In the genomic region with DNA sequence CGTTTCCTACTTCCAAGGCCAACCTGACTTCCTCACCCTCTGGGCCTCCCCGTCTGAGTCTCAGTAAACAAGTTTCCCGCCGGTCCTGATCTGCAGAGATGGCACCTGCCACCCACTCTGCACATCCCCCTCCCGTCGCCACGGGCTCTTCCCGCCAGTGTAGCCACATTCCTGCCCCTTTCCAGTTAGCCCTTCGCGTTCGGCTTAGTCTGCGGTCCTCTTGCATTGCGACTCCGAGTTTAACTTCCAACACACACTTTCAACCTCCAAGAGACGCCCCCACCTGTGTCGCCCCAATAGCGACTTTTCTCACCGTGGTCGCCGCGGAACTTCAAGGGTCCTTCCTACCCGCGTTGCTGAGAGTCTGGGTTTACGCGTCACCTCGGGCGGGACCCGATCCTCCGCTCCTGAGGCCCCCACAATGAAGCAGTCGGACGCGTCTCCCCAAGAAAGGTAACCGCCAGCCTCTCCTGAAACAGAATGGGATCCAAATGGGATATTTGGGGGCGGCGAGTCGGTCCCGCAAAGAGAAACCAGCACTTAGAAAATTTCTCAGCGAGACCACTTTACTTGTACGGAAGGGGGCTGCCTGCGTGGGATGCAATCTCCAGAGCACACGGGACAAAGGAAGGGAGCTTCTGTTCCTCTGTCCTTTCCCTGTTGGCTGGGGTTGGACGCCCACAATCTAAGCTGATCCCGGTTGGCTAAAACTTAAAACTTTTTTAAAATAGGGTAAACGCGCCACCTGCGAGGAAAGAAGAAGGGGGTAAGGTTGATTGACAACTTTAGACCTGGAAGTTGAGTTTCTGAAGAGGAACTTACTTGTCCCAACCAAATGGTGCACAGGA, we compare ENCODE assay signal across 8 cellular contexts. TPM values are rescaled to one million over a fixed set of nuclear protein-coding genes. Genes with fewer than 3 reads are reported as not detected.
DNase-seq lines count a peak whose midpoint lies in the region; ATAC-seq and TF ChIP-seq lines count a peak whose summit lies in the region.

No MANE protein-coding gene starts in this region.

- WGBS in mesodermal cell (ENCODE audit: insufficient coverage in 2 of 2), 2 experiments: 4 to 5% methylated on average over 44 to 45 of the region's 46 CpGs

- H3K4me3 ChIP-seq in duodenal mucosa (ENCODE audit: low read depth in 1 of 2, low read length in 2 of 2): peak overlapping the region; percentile 66 to 79
- peak overlapping the region; percentile 99 for H3K4me3 ChIP-seq in mesodermal cell (ENCODE audit: extremely low read depth, insufficient read depth, low read length, poor library complexity, severe bottlenecking)
- H3K4me3 ChIP-seq in thoracic aorta: peak overlapping the region; percentile 96

- peak; percentile 31 for DNase-seq in stimulated activated CD4-positive, alpha-beta T cell treated with anti-CD3 and anti-CD28 coated beads, Interleukin-12 subunit alpha, Interleukin-12 subunit beta, amount 100 ng/mL, for 4 hours
- no peak for DNase-seq in stimulated activated CD4-positive, alpha-beta T cell treated with anti-CD3 and anti-CD28 coated beads, Interleukin-4, amount 100 ng/mL, for 1 hour
- peak; percentile 36 for DNase-seq in NCI-H146 treated with DMSO at 0.1 percent for 48 hours (lab: John Stamatoyannopoulos, UW; ENCODE audit: unreplicated experiment)
- peak; percentile 46 for DNase-seq in T-helper 22 cell (ENCODE audit: low read depth)
- no peak for DNase-seq in thoracic aorta (ENCODE audit: low spot score)

- ATAC-seq in thoracic aorta (ENCODE audit: insufficient number of reproducible peaks, low FRiP score, low read depth) (no peak), GM21381 (IDR thresholded peaks at IDR 0.05; ENCODE audit: unreplicated experiment) (no peak)

- H3K27me3 ChIP-seq in duodenal mucosa (ENCODE audit: control insufficient read depth in 1 of 2, insufficient read depth in 2 of 2, low read length in 2 of 2): no peaks in the 10 kb centered on the region
- H3K27me3 ChIP-seq in thoracic aorta (replicated peaks; ENCODE audit: insufficient read depth): no peaks in the 10 kb centered on the region

- peak overlapping the region; percentile 40 to 76 for H3K9ac ChIP-seq in duodenal mucosa (ENCODE audit: low read depth in 1 of 2, low read length in 2 of 2)

- peaks cover 14 to 35% of the 10 kb centered on the region in 2 donors for H3K4me1 ChIP-seq in duodenal mucosa (ENCODE audit: control insufficient read depth in 1 of 2, insufficient read depth in 2 of 2, low read length in 2 of 2)
- H3K4me1 ChIP-seq in mesodermal cell (ENCODE audit: control insufficient read depth, insufficient read depth, low read length, poor library complexity, severe bottlenecking): peaks cover 20% of the 10 kb centered on the region
- H3K4me1 ChIP-seq in thoracic aorta (ENCODE audit: control insufficient read depth in 1 of 2, low read depth in 2 of 2): peaks cover 24 to 41% of the 10 kb centered on the region in 2 donors

- H3K36me3 ChIP-seq in duodenal mucosa (ENCODE audit: control insufficient read depth in 1 of 2, insufficient read depth in 2 of 2, low read length in 2 of 2): no peaks in the 10 kb centered on the region
- peaks cover 6% of the 10 kb centered on the region for H3K36me3 ChIP-seq in mesodermal cell (ENCODE audit: control insufficient read depth, insufficient read depth, low read length)
- H3K36me3 ChIP-seq in thoracic aorta: no peaks in the 10 kb centered on the region

- H3K9me3 ChIP-seq in duodenal mucosa (ENCODE audit: control insufficient read depth in 1 of 2, low read length in 2 of 2) (no peaks in the 10 kb centered on the region), mesodermal cell (ENCODE audit: control insufficient read depth, low read length) (no peaks in the 10 kb centered on the region), thoracic aorta (no peaks in the 10 kb centered on the region)

- TF ChIP-seq CTCF in thoracic aorta (IDR thresholded peaks at IDR 0.05): no peak

- H3K27ac ChIP-seq in duodenal mucosa (ENCODE audit: low read depth, low read length): peak overlapping the region; percentile 33
- H3K27ac ChIP-seq in mesodermal cell (ENCODE audit: low read depth, low read length, severe bottlenecking): peak overlapping the region; percentile 88
- peak overlapping the region in 1 of 2 donors; percentile 38 for H3K27ac ChIP-seq in thoracic aorta

RNA-seq across cellular contexts. Expression of a gene that starts 1.0 kb away (rescaled TPM):
- 789 TPM for polyA plus RNA-seq in mesodermal cell (2013, experiment 1 of 2)
- 677 TPM for polyA plus RNA-seq in mesodermal cell (2013, experiment 2 of 2)
- 100 to 1,000 TPM; 344 to 575 TPM for total RNA-seq in thoracic aorta

RNA-seq across cellular contexts. Expression of a gene that starts 18.3 kb away (rescaled TPM):
- polyA plus RNA-seq in mesodermal cell (2013, experiment 1 of 2): 1.0 TPM
- polyA plus RNA-seq in mesodermal cell (2013, experiment 2 of 2): 1.1 TPM
- not detected for total RNA-seq in thoracic aorta

RNA-seq across cellular contexts. Expression of a gene that starts 27.5 kb away (rescaled TPM):
- not detected for polyA plus RNA-seq in mesodermal cell (2013, experiment 1 of 2)
- polyA plus RNA-seq in mesodermal cell (2013, experiment 2 of 2): not detected
- under 1 TPM in 1 of 2 donors, not detected in 1; 0.54 TPM for total RNA-seq in thoracic aorta

RNA-seq across cellular contexts. Expression of a gene that starts 39.8 kb away (rescaled TPM):
- polyA plus RNA-seq in mesodermal cell (2013, experiment 1 of 2): 170 TPM
- 138 TPM for polyA plus RNA-seq in mesodermal cell (2013, experiment 2 of 2)
- 10 to 100 TPM; 40.2 to 86.2 TPM for total RNA-seq in thoracic aorta

Comparison
In these comparisons a context has a peak if more than half of its experiments do, and no peak if none do; other contexts are left out.
1. DNase-seq: peak in stimulated activated CD4-positive, alpha-beta T cell treated with anti-CD3 and anti-CD28 coated beads, Interleukin-12 subunit alpha, Interleukin-12 subunit beta, amount 100 ng/mL, for 4 hours (single experiment), NCI-H146 treated with DMSO at 0.1 percent for 48 hours (single experiment) and T-helper 22 cell (single experiment); none in stimulated activated CD4-positive, alpha-beta T cell treated with anti-CD3 and anti-CD28 coated beads, Interleukin-4, amount 100 ng/mL, for 1 hour (single experiment) and thoracic aorta (single experiment).
2. Peak in every context shown above with its lines, with median percentiles within 50 percentile points of each other: H3K4me3 ChIP-seq.